ENCODE assay signal across 26 cellular contexts in the genomic region with DNA sequence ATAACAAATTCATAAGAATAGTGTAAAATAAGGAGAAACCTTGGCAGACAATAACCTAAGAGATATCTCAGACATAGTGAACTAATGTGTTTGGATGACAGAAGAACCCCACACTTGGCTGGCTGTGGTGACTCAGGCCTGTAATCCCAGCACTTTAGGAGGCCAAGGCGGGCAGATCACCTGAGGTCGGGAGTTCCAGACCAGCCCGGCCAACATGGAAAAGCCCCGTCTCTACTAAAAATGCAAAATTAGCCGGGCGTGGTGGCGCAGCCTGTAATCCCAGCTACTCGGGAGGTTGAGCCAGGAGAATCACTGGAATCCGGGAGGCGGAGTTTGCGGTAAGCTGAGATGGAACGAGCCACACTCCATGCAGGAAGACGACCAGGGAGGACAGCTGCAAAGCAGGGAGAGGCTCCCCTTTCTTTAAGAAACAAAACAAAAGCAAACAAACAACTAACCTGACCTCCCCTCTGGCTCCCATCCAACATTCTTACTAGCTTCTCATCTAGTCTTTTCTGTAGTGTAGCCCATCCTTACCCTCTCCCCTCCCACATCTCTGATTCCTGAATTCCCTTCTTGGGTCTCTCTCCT.
DNase-seq lines count a peak whose midpoint lies in the region; ATAC-seq and TF ChIP-seq lines count a peak whose summit lies in the region.
"Had no signal": no experiment of that assay in that cellular context is flagged by ENCODE, and none has a peak within 500 bp of the region (broad histone marks: within the 10 kb centered on the region; RNA-seq: fewer than 3 reads in every experiment).

No MANE protein-coding gene starts in this region.

- H3K36me3 ChIP-seq in HAP-1 (replicated peaks) = no peaks in the 10 kb centered on the region
- no peaks in the 10 kb centered on the region for H3K36me3 ChIP-seq in SU-DHL-6 (ENCODE audit: low read length)
- H3K36me3 ChIP-seq in mesendoderm (ENCODE audit: control insufficient read depth, insufficient read depth, low read length) = no peaks in the 10 kb centered on the region
- H3K36me3 ChIP-seq: left lung, ovary, spleen, thoracic aorta had no signal

- H2BK15ac ChIP-seq in mesendoderm (replicated peaks; ENCODE audit: low read depth) = no peak overlapping the region

- H2BK5ac ChIP-seq in mesendoderm (ENCODE audit: low read length) = no peak overlapping the region

- H3K79me2 ChIP-seq in SU-DHL-6 (ENCODE audit: insufficient read depth, low read length) (no peaks in the 10 kb centered on the region), mesendoderm (ENCODE audit: control insufficient read depth, insufficient read depth, low read length) (no peaks in the 10 kb centered on the region)

- no peak overlapping the region for H3K23ac ChIP-seq in mesendoderm (ENCODE audit: low read length)

- no peak overlapping the region for H3K18ac ChIP-seq in mesendoderm (ENCODE audit: low read length)

- WGBS in mesendoderm (ENCODE audit: extremely low coverage, insufficient coverage, low lambda C conversion rate) = no CpG with 5 or more reads among the region's 13 CpGs

- no peaks in the 10 kb centered on the region for H3K9me3 ChIP-seq in HAP-1
- no peaks in the 10 kb centered on the region for H3K9me3 ChIP-seq in SU-DHL-6 (ENCODE audit: insufficient read depth, low read length)
- H3K9me3 ChIP-seq: left lung, ovary, spleen, thoracic aorta had no signal

- no peak overlapping the region for H3K4me3 ChIP-seq in HAP-1
- no peak overlapping the region for H3K4me3 ChIP-seq in SU-DHL-6 (ENCODE audit: insufficient read depth, low read length, poor library complexity, severe bottlenecking)
- no peak overlapping the region for H3K4me3 ChIP-seq in mesendoderm (ENCODE audit: low read length)
- H3K4me3 ChIP-seq: left lung, ovary, spleen, thoracic aorta had no signal

- H3K27ac ChIP-seq in SU-DHL-6 (ENCODE audit: low read depth, low read length) (peak overlapping the region; percentile 62; the same call in 1 of the 2 replicates), mesendoderm (ENCODE audit: low read depth, low read length) (no peak overlapping the region)
- H3K27ac ChIP-seq: foreskin keratinocyte, left lung, ovary, spleen, thoracic aorta had no signal

- H3K27me3 ChIP-seq in HAP-1 (ENCODE audit: low read depth) (peaks cover 7% of the 10 kb centered on the region), SU-DHL-6 (ENCODE audit: low read length) (no peaks in the 10 kb centered on the region), mesendoderm (ENCODE audit: insufficient read depth, low read length, poor library complexity) (peaks cover 8% of the 10 kb centered on the region)
- H3K27me3 ChIP-seq: ovary had no signal

- H2BK120ac ChIP-seq in mesendoderm (ENCODE audit: low read depth, low read length) = no peak overlapping the region

- H3K4me1 ChIP-seq in HAP-1 (no peaks in the 10 kb centered on the region), mesendoderm (ENCODE audit: control insufficient read depth, low read depth, low read length) (no peaks in the 10 kb centered on the region)
- H3K4me1 ChIP-seq: foreskin keratinocyte, left lung had no signal

- H2AK5ac ChIP-seq in mesendoderm (ENCODE audit: low read length) = no peak overlapping the region

- no peak for ATAC-seq in GM21367 (IDR thresholded peaks at IDR 0.05; ENCODE audit: unreplicated experiment)
- ATAC-seq: activated CD4-positive, CD25-positive, alpha-beta regulatory T cell treated with anti-CD3 and anti-CD28 coated beads, Interleukin-2, amount 50 U/mL, for 24 hours; activated CD8-positive, alpha-beta T cell treated with anti-CD3 and anti-CD28 coated beads for 36 hours; foreskin keratinocyte; left lung; Panc1; stimulated activated effector memory CD8-positive, alpha-beta T cell treated with anti-CD3 and anti-CD28 coated beads, Interleukin-12 subunit alpha, Interleukin-12 subunit beta, amount 100 ng/mL, for 72 hours had no signal

- no peak overlapping the region for H2AFZ ChIP-seq in SU-DHL-6 (ENCODE audit: low read depth, low read length, severe bottlenecking)

- DNase-seq in COR-L47 (lab: John Stamatoyannopoulos, UW) (peak; percentile 2), HAP-1 (ENCODE audit: low spot score in 2 of 2) (peak; percentile 9 to 48), mesendoderm (peak; percentile 7), germinal center (ENCODE audit: low spot score) (no peak), AML-193 (lab: John Stamatoyannopoulos, UW) (no peak)
- DNase-seq: activated CD8-positive, alpha-beta T cell treated with anti-CD3 and anti-CD28 coated beads for 36 hours; activated effector memory CD4-positive, alpha-beta T cell treated with Interleukin-2 at 50 U/mL for 16 hours; erythroblast; foreskin keratinocyte; immature natural killer cell; KG1; left lung; NCI-H1436 treated with DMSO at 0.1 percent for 48 hours; NCI-H226; NCI-H82; ovary; retina; SHP77 treated with DMSO at 0.1 percent for 48 hours; spleen; stimulated activated CD4-positive, alpha-beta T cell treated with anti-CD3 and anti-CD28 coated beads, Interleukin-2, amount 100 ng/mL, for 48 hours had no signal

- H3K9ac ChIP-seq in SU-DHL-6 (ENCODE audit: low read length) (no peak overlapping the region), mesendoderm (ENCODE audit: low read length) (no peak overlapping the region)

- H3K9me2 ChIP-seq in SU-DHL-6 (replicated peaks; ENCODE audit: insufficient read depth, low read length) = no peaks in the 10 kb centered on the region

- H3K4me2 ChIP-seq in SU-DHL-6 (ENCODE audit: low read depth, low read length, poor library complexity, severe bottlenecking) = peak overlapping the region; percentile 24
- H3K4me2 ChIP-seq in mesendoderm (ENCODE audit: low read length) = no peak overlapping the region

- no peak overlapping the region for H3K4ac ChIP-seq in mesendoderm (ENCODE audit: low read depth, low read length)

- H4K8ac ChIP-seq in mesendoderm (ENCODE audit: low read depth, low read length) = no peak overlapping the region

- no peak overlapping the region for H4K5ac ChIP-seq in mesendoderm (ENCODE audit: low read length)

- peaks cover 3% of the 10 kb centered on the region; the same call in 1 of the 2 replicates for H3F3A ChIP-seq in SU-DHL-6 (ENCODE audit: insufficient read depth)

- no peak for TF ChIP-seq CTCF in SU-DHL-6 (IDR thresholded peaks at IDR 0.05; ENCODE audit: insufficient read depth, low read length, poor library complexity, severe bottlenecking)

- no peak overlapping the region for H3K56ac ChIP-seq in mesendoderm (ENCODE audit: low read length)

- H4K20me1 ChIP-seq in SU-DHL-6 (ENCODE audit: low read depth, low read length) = no peaks in the 10 kb centered on the region

- no peaks in the 10 kb centered on the region for H3K79me1 ChIP-seq in mesendoderm (ENCODE audit: low read length)

- in situ Hi-C loops in HAP-1 (cut with MboI; ENCODE audit: low sequenced_read_pairs) = no loop called here

Comparison
In these comparisons a context has a peak if more than half of its experiments do, and no peak if none do; other contexts are left out.
1. DNase-seq: peak in COR-L47 (single experiment), HAP-1 (2 of 2) and mesendoderm (single experiment); none in germinal center (single experiment) and AML-193 (0 of 2).